27 cellular contexts compared by ENCODE assay signal in the genomic region with DNA sequence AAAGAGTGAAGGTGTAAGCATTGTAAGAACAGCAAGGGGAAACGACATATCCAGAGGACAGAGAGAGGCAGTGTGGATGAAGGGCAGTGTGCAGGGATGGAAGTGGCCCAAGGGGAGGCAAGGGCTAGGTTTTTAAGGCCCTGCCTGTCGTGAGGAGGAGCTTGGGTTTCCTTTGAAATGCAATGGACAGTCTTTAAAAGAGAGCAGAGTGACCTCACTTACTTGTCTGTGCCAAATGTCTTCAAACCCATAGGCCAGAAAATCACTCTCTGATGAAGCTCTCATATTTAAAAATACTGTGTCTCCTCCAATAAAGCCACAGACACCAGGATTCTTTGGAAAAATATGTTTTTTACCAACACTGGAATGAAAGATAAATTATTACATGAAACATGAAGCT. TPM values are rescaled to one million over a fixed set of nuclear protein-coding genes. Genes with fewer than 3 reads are reported as not detected.
"Had no signal": no experiment of that assay in that cellular context is flagged by ENCODE, and none has a peak within 500 bp of the region (broad histone marks: within the 10 kb centered on the region; RNA-seq: fewer than 3 reads in every experiment).

No MANE protein-coding gene starts in this region.

- H3K27me3 ChIP-seq: MG63, Peyer's patch, SJCRH30 had no signal

- H3K4me1 ChIP-seq: adrenal gland, Peyer's patch had no signal

- H3K27ac ChIP-seq: adrenal gland, Peyer's patch, RWPE1, SJCRH30 had no signal

- H3K4me3 ChIP-seq: adrenal gland, MG63, Peyer's patch, SJCRH30 had no signal

- H3K36me3 ChIP-seq: adrenal gland, MG63, Peyer's patch, SJCRH30 had no signal

- DNase-seq: activated CD8-positive, alpha-beta memory T cell treated with anti-CD3 and anti-CD28 coated beads, Interleukin-2, amount 50 U/mL, for 4 hours; activated CD8-positive, alpha-beta T cell treated with anti-CD3 and anti-CD28 coated beads for 36 hours; activated gamma-delta T cell treated with Interleukin-2 at 50 U/mL for 16 hours; activated naive CD4-positive, alpha-beta T cell treated with anti-CD3 and anti-CD28 coated beads, Interleukin-2, amount 10 ng/mL, durations not matched to agents 7 days and 5 days; activated naive CD8-positive, alpha-beta T cell treated with anti-CD3 and anti-CD28 coated beads, Interleukin-2, amount 10 ng/mL, durations not matched to agents 7 days and 5 days; activated T-cell treated with anti-CD3 and anti-CD28 coated beads, Interleukin-2, amount 50 U/mL, for 72 hours; anterior cingulate cortex; MG63; MV-4-11; NCI-H1092 treated with DMSO at 0.1 percent for 48 hours; NCI-H1417 treated with DMSO at 0.1 percent for 48 hours; NCI-H1694; NCI-H2029; NCI-H2107; NCI-H2171 treated with DMSO at 0.1 percent for 48 hours; NCI-H226; NCI-H510A; NCI-H526 treated with DMSO at 0.1 percent for 48 hours; NCI-H82; Peyer's patch; Right ventricle myocardium superior; SJCRH30 had no signal

- H3K9me3 ChIP-seq: adrenal gland, MG63, Peyer's patch had no signal

RNA-seq across cellular contexts. Expression of gene ATXN3L, which starts 19.1 kb away (rescaled TPM):
- total RNA-seq: activated CD8-positive, alpha-beta T cell treated with anti-CD3 and anti-CD28 coated beads for 36 hours; activated naive CD8-positive, alpha-beta T cell treated with anti-CD3 and anti-CD28 coated beads, Interleukin-2, amount 10 ng/mL, durations not matched to agents 7 days and 5 days; activated T-cell treated with anti-CD3 and anti-CD28 coated beads, Interleukin-2, amount 50 U/mL, for 72 hours; activated T-helper 2 cell treated with anti-CD3 and anti-CD28 coated beads, Interferon-gamma antibody, Interleukin-2, Interleukin-4, amounts not matched to agents 10 μg/mL and 5 μg/mL and 100 μg/mL, durations not matched to agents 14 hours and 24 hours and 36 hours; adrenal gland; cardiac septum; Peyer's patch; Right ventricle myocardium superior; SJCRH30; WTC11 had no signal
